22 cellular contexts compared by ENCODE assay signal in genomic region chr6:154570505-154570904, GRCh38.
A peak's percentile ranks its signal among the peaks of the same experiment; 100 is the strongest.
DNase-seq lines count a peak whose midpoint lies in the region; ATAC-seq, FAIRE-seq and TF ChIP-seq lines count a peak whose summit lies in the region.
"Had no signal": no experiment of that assay in that cellular context is flagged by ENCODE, and none has a peak within 500 bp of the region (broad histone marks: within the 10 kb centered on the region; RNA-seq: fewer than 3 reads in every experiment).

No MANE protein-coding gene starts in this region.

- no peak for FAIRE-seq in H54 (lab: Jason Lieb, UNC)
- FAIRE-seq: A549, GM12891, GM18507 had no signal

- TF ChIP-seq POLR2A in esophagus muscularis mucosa (IDR thresholded peaks at IDR 0.05; ENCODE audit: low read depth) (no peak), uterus (IDR thresholded peaks at IDR 0.05) (no peak), H54 (IDR thresholded peaks at IDR 0.05; ENCODE audit: low read depth, low read length) (no peak)

- CTCF ChIA-PET in SK-N-SH (lab: Yijun Ruan, JAX), result interaction anchor here (1.4 kb wide), 1 partner anchor 416 kb away, joined by 3 read pairs; no protein-coding TSS in a partner anchor

- H3K9me2 ChIP-seq in SK-N-SH, result no peaks in the 10 kb centered on the region

- H3K4me3 ChIP-seq in SK-N-SH (ENCODE audit: low read depth in 2 of 2, low read length in 1 of 2) (no peak overlapping the region), esophagus muscularis mucosa (no peak overlapping the region), uterus (no peak overlapping the region)
- H3K4me3 ChIP-seq: A549, GM23338, HAP-1 had no signal

- POLR2A ChIA-PET in SK-N-SH (lab: Yijun Ruan, JAX), result no interaction called here

- no peaks in the 10 kb centered on the region for H4K20me1 ChIP-seq in SK-N-SH (ENCODE audit: insufficient read depth)

- ATAC-seq in SK-N-SH treated with all-trans-retinoic acid at 6 μM for 48 hours (no peak), HG03196 (IDR thresholded peaks at IDR 0.05; ENCODE audit: unreplicated experiment) (no peak)
- ATAC-seq: A549; CD8-positive, alpha-beta T cell; GM23338 had no signal

- H3K27me3 ChIP-seq in SK-N-SH (ENCODE audit: insufficient read depth) (no peaks in the 10 kb centered on the region; the same call in 1 of the 2 replicates), esophagus muscularis mucosa (no peaks in the 10 kb centered on the region), uterus (no peaks in the 10 kb centered on the region)

- intact Hi-C loops in esophagus muscularis mucosa (cut with DNase I), result no loop called here
- intact Hi-C loops in uterus (cut with DNase I; ENCODE audit: low total_unique reads), result no loop called here

- H3K27ac ChIP-seq in SK-N-SH (ENCODE audit: low read depth in 2 of 2, low read length in 1 of 2) (peak overlapping the region; percentile 29 to 98; a peak in 3 of 4 replicates), esophagus muscularis mucosa (replicated peaks in 1 of 4) (no peak overlapping the region), uterus (peak overlapping the region; percentile 73 to 74)
- H3K27ac ChIP-seq: A549 had no signal

- TF ChIP-seq RAD21 in SK-N-SH (IDR thresholded peaks at IDR 0.05; ENCODE audit: low read length), result no peak

- no peaks in the 10 kb centered on the region for H3F3A ChIP-seq in SK-N-SH (replicated peaks; ENCODE audit: insufficient read depth)

- H3K4me1 ChIP-seq in SK-N-SH (ENCODE audit: control insufficient read depth in 1 of 2, insufficient read depth in 2 of 2, low read depth in 1 of 2, low read length in 1 of 2) (peaks cover 0 to 23% of the 10 kb centered on the region in 2 experiments; a peak in 2 of 4 replicates), esophagus muscularis mucosa (no peaks in the 10 kb centered on the region), uterus (no peaks in the 10 kb centered on the region)
- H3K4me1 ChIP-seq: A549, Caco-2, HAP-1 had no signal

- no peak overlapping the region for H3K9ac ChIP-seq in SK-N-SH

- no peak for DNase-seq in SK-N-SH
- peak; percentile 55 for DNase-seq in esophagus muscularis mucosa (ENCODE audit: extremely low spot score)
- no peak for DNase-seq in uterus
- DNase-seq in H54 (ENCODE audit: insufficient read length, low spot score), result no peak
- DNase-seq: 8988T; ACHN; AML-193; C1 segment of cervical spinal cord; Caco-2; CD4-positive, CD25-positive, alpha-beta regulatory T cell; CD8-positive, alpha-beta T cell; DMS153; DMS79 treated with DMSO at 0.1 percent for 48 hours; GF-D8; HFFc6 had no signal

- H3K79me2 ChIP-seq in SK-N-SH (ENCODE audit: insufficient read depth), result no peaks in the 10 kb centered on the region

- no peak overlapping the region for H3K4me2 ChIP-seq in SK-N-SH
- H3K4me2 ChIP-seq: A549, GM23338 had no signal

- H3K9me3 ChIP-seq in SK-N-SH (no peaks in the 10 kb centered on the region), esophagus muscularis mucosa (no peaks in the 10 kb centered on the region), uterus (no peaks in the 10 kb centered on the region)
- H3K9me3 ChIP-seq: A549, Caco-2, HAP-1 had no signal

- WGBS in SK-N-SH (ENCODE audit: low lambda C conversion rate), result 100% methylated on average over 2 of the region's 2 CpGs
- WGBS in esophagus muscularis mucosa, result 100% methylated on average over 2 of the region's 2 CpGs

- no peak for TF ChIP-seq EP300 in SK-N-SH (IDR thresholded peaks at IDR 0.05; ENCODE audit: borderline replicate concordance in 1 of 2, low read depth in 1 of 2, low read length in 1 of 2)
- TF ChIP-seq EP300 in esophagus muscularis mucosa (IDR thresholded peaks at IDR 0.05), result no peak

- no peak for TF ChIP-seq CTCF in SK-N-SH (IDR thresholded peaks at IDR 0.05)
- TF ChIP-seq CTCF in esophagus muscularis mucosa (IDR thresholded peaks at IDR 0.05), result no peak
- no peak for TF ChIP-seq CTCF in uterus (IDR thresholded peaks at IDR 0.05)

- H2AFZ ChIP-seq in SK-N-SH (ENCODE audit: low read depth), result no peak overlapping the region
- H2AFZ ChIP-seq: GM23338 had no signal

- H3K36me3 ChIP-seq in SK-N-SH (replicated peaks in 1 of 2; ENCODE audit: control insufficient read depth in 1 of 2, insufficient read depth in 2 of 2, low read length in 1 of 2) (no peaks in the 10 kb centered on the region), esophagus muscularis mucosa (no peaks in the 10 kb centered on the region), uterus (no peaks in the 10 kb centered on the region)
- H3K36me3 ChIP-seq: HAP-1 had no signal

TF ChIP-seq in SK-N-SH, 30 proteins besides CTCF, POLR2A, EP300 and RAD21:
- TF ChIP-seq FOXJ3 (CRISPR knock-in tag; IDR thresholded peaks at IDR 0.05) (no peak), TAF1 (IDR thresholded peaks at IDR 0.05; ENCODE audit: borderline replicate concordance, low read depth, low read length) (no peak), JUND (IDR thresholded peaks at IDR 0.05) (no peak), POLR2AphosphoS5 (IDR thresholded peaks at IDR 0.05; ENCODE audit: low read depth, low read length) (no peak), ELF1 (IDR thresholded peaks at IDR 0.05) (no peak), TCF12 (IDR thresholded peaks at IDR 0.05) (no peak), ZBTB33 (IDR thresholded peaks at IDR 0.05; ENCODE audit: borderline replicate concordance, low read depth) (no peak), RFX5 (IDR thresholded peaks at IDR 0.05; ENCODE audit: low read length) (no peak), PBX3 (IDR thresholded peaks at IDR 0.05) (no peak), RCOR1 (IDR thresholded peaks at IDR 0.05; ENCODE audit: low read length) (no peak), FOSL2 (IDR thresholded peaks at IDR 0.05; ENCODE audit: borderline replicate concordance, low read depth) (no peak), TEAD4 (IDR thresholded peaks at IDR 0.05; ENCODE audit: borderline replicate concordance, insufficient read depth) (no peak)

TF ChIP-seq in SK-N-SH treated with all-trans-retinoic acid at 6 μM for 48 hours, 23 proteins besides CTCF, POLR2A, EP300 and RAD21:
- no peak for TF ChIP-seq TOX (CRISPR knock-in tag; IDR thresholded peaks at IDR 0.05; ENCODE audit: borderline replicate concordance)

Comparison
In these comparisons a context has a peak if more than half of its experiments do, and no peak if none do; other contexts are left out.
1. H3K27ac ChIP-seq: peak in SK-N-SH (2 of 2) and uterus (2 of 2); none in esophagus muscularis mucosa (0 of 4).